In genomic region chr18:28794459-28795245, GRCh38 we compare ENCODE assay signal across 1 cellular context.
TF ChIP-seq lines count a peak whose summit lies in the region.

No MANE protein-coding gene starts in this region.

TF ChIP-seq in GM23338, 12 proteins besides CTCF, POLR2A, EP300 and RAD21 (continued from another document):
- TF ChIP-seq, protein P1, sequence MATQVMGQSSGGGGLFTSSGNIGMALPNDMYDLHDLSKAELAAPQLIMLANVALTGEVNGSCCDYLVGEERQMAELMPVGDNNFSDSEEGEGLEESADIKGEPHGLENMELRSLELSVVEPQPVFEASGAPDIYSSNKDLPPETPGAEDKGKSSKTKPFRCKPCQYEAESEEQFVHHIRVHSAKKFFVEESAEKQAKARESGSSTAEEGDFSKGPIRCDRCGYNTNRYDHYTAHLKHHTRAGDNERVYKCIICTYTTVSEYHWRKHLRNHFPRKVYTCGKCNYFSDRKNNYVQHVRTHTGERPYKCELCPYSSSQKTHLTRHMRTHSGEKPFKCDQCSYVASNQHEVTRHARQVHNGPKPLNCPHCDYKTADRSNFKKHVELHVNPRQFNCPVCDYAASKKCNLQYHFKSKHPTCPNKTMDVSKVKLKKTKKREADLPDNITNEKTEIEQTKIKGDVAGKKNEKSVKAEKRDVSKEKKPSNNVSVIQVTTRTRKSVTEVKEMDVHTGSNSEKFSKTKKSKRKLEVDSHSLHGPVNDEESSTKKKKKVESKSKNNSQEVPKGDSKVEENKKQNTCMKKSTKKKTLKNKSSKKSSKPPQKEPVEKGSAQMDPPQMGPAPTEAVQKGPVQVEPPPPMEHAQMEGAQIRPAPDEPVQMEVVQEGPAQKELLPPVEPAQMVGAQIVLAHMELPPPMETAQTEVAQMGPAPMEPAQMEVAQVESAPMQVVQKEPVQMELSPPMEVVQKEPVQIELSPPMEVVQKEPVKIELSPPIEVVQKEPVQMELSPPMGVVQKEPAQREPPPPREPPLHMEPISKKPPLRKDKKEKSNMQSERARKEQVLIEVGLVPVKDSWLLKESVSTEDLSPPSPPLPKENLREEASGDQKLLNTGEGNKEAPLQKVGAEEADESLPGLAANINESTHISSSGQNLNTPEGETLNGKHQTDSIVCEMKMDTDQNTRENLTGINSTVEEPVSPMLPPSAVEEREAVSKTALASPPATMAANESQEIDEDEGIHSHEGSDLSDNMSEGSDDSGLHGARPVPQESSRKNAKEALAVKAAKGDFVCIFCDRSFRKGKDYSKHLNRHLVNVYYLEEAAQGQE (IDR thresholded peaks at IDR 0.05; ENCODE audit: unreplicated experiment): no peak
- no peak for TF ChIP-seq JUNB (IDR thresholded peaks at IDR 0.05; ENCODE audit: unreplicated experiment)
- TF ChIP-seq STAT1 (IDR thresholded peaks at IDR 0.05; ENCODE audit: unreplicated experiment): no peak
